In the genomic region with DNA sequence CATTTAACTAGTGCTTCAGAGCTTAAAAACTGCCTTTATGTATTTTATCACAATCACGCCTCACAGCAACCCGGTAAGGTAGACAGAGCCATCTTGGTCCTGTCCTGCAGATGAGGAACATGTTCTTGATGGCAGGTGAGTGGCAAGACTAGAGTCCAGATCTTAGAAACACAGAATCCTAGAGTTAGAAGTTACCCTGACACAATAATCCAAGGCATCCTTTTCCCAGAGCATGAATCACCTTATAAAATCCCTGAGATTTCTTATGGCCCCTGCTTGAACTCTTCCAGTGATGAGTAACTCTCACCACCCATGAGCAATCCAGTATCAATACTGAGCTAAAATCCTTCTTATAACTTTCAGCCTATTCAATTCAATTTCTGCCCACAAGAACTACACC, we compare ENCODE assay signal across 13 cellular contexts. TPM values are rescaled to one million over a fixed set of nuclear protein-coding genes. Genes with fewer than 3 reads are reported as not detected.
DNase-seq lines count a peak whose midpoint lies in the region; ATAC-seq, FAIRE-seq and TF ChIP-seq lines count a peak whose summit lies in the region.
"Had no signal": no experiment of that assay in that cellular context is flagged by ENCODE, and none has a peak within 500 bp of the region (broad histone marks: within the 10 kb centered on the region; RNA-seq: fewer than 3 reads in every experiment).

No MANE protein-coding gene starts in this region.

- H3K9me3 Mint-ChIP-seq in astrocyte (ENCODE audit: unreplicated experiment) = no peaks in the 10 kb centered on the region
- H3K9me3 Mint-ChIP-seq in T-cell = no peaks in the 10 kb centered on the region
- H3K9me3 Mint-ChIP-seq: CD4-positive, alpha-beta T cell had no signal

- H3K27ac ChIP-seq in A549 (peak overlapping the region; percentile 2 to 70; a peak in 4 of 6 replicates), astrocyte (ENCODE audit: low read depth, low read length) (peak overlapping the region; percentile 76), spleen (peak overlapping the region in 1 of 8 donors; percentile 34)
- H3K27ac ChIP-seq: parathyroid adenoma had no signal

- H3K4me1 ChIP-seq in A549 (peaks cover 29% of the 10 kb centered on the region), astrocyte (ENCODE audit: insufficient read depth, low read length) (peaks cover 14% of the 10 kb centered on the region), spleen (peaks cover 7 to 32% (median 15%) of the 10 kb centered on the region in 6 donors)

- no peak for TF ChIP-seq EP300 in A549 (IDR thresholded peaks at IDR 0.05)

- H3K79me2 ChIP-seq in astrocyte (ENCODE audit: insufficient read depth, low read length) = no peaks in the 10 kb centered on the region
- H3K79me2 ChIP-seq: parathyroid adenoma had no signal

- peak overlapping the region; percentile 67 for H3K9ac ChIP-seq in astrocyte (ENCODE audit: low read length)
- H3K9ac ChIP-seq: parathyroid adenoma had no signal

- no peak for TF ChIP-seq POLR2A in A549 (IDR thresholded peaks at IDR 0.05; ENCODE audit: low read length)
- TF ChIP-seq POLR2A in H54 (IDR thresholded peaks at IDR 0.05; ENCODE audit: low read depth, low read length) = no peak
- no peak for TF ChIP-seq POLR2A in GM12891 (IDR thresholded peaks at IDR 0.05; ENCODE audit: low read depth, low read length)
- TF ChIP-seq POLR2A in spleen (IDR thresholded peaks at IDR 0.05) = no peak

- H3K4me1 Mint-ChIP-seq in astrocyte (ENCODE audit: low read depth, unreplicated experiment) (peaks cover 25% of the 10 kb centered on the region), T-cell (peaks cover 0 to 9% (median 5%) of the 10 kb centered on the region in 3 donors)

- peak; percentile 86 for FAIRE-seq in A549 (lab: Jason Lieb, UNC)
- peak; percentile 87 for FAIRE-seq in H54 (lab: Jason Lieb, UNC)
- FAIRE-seq in astrocyte (lab: Jason Lieb, UNC) = peak; percentile 83
- no peak for FAIRE-seq in GM12891 (lab: Jason Lieb, UNC)

- ATAC-seq in A549 = peak; percentile 81 to 90
- no peak for ATAC-seq in T-cell (replicated peaks in 1 of 4)

- CTCF ChIA-PET in A549 (lab: Yijun Ruan, JAX) = interaction anchor here (1.1 to 2.0 kb wide), 2 partner anchors 14 to 84 kb away, joined by 3 to 5 read pairs; a partner anchor contains a TSS
- CTCF ChIA-PET in T-cell (lab: Charles Lee) = no interaction called here

- H3K4me3 ChIP-seq in A549 = no peak overlapping the region
- H3K4me3 ChIP-seq in astrocyte (ENCODE audit: insufficient read depth, low read depth, low read length) = no peak overlapping the region
- no peak overlapping the region for H3K4me3 ChIP-seq in spleen

- peak overlapping the region; percentile 56 for H3K27ac Mint-ChIP-seq in astrocyte (ENCODE audit: unreplicated experiment)
- no peak overlapping the region for H3K27ac Mint-ChIP-seq in T-cell
- H3K27ac Mint-ChIP-seq: CD4-positive, alpha-beta T cell; T-helper 1 cell treated with Interleukin-12 subunit alpha and Interleukin-12 subunit beta and Interleukin-4 antibody, amounts not matched to agents 30 μg/mL and 1 μg/mL, for 36 hours had no signal

- no peaks in the 10 kb centered on the region for H4K20me1 ChIP-seq in astrocyte (ENCODE audit: insufficient read depth, low read length)

- H3K27me3 ChIP-seq in astrocyte (ENCODE audit: insufficient read depth, low read length) = no peaks in the 10 kb centered on the region
- H3K27me3 ChIP-seq in spleen (replicated peaks in 1 of 7) = no peaks in the 10 kb centered on the region

- 91% methylated on average over 2 of the region's 2 CpGs for WGBS in A549 (ENCODE audit: missing lambda C conversion rate)
- 92 to 100% (median 98%) methylated on average over 2 of the region's 2 CpGs for WGBS in spleen, 5 donors

- H3K4me2 ChIP-seq in A549 (peak overlapping the region; percentile 37), astrocyte (ENCODE audit: low read length) (peak overlapping the region; percentile 51)

- intact Hi-C loops in spleen (cut with DNase I; ENCODE audit: low total_unique reads) = no loop called here

- no peaks in the 10 kb centered on the region for H3K9me3 ChIP-seq in A549
- H3K9me3 ChIP-seq in astrocyte (ENCODE audit: insufficient read depth, low read depth, low read length) = no peaks in the 10 kb centered on the region
- H3K9me3 ChIP-seq in spleen = no peaks in the 10 kb centered on the region

- DNase-seq in A549 (ENCODE audit: low read depth in 1 of 2, low spot score in 1 of 2) = peak; percentile 33 to 40
- peak; percentile 53 for DNase-seq in H54 (ENCODE audit: insufficient read length, low spot score)
- peak; percentile 84 for DNase-seq in astrocyte (ENCODE audit: low read depth)
- DNase-seq in kidney tubule cell (ENCODE audit: low spot score) = peak; percentile 83
- no peak for DNase-seq in GM12891 (ENCODE audit: insufficient read length, low spot score)
- DNase-seq in spleen = no peak
- no peak for DNase-seq in T-cell
- DNase-seq in HUDEP-2 (lab: John Stamatoyannopoulos, UW; ENCODE audit: unreplicated experiment in 76 of 76) = no peak
- DNase-seq: CD4-positive, alpha-beta T cell; cortex of kidney; NCI-H526 treated with DMSO at 0.1 percent for 48 hours had no signal

- H3K36me3 Mint-ChIP-seq in astrocyte (ENCODE audit: low read depth, unreplicated experiment) = peaks cover 3% of the 10 kb centered on the region
- peaks cover 67% of the 10 kb centered on the region for H3K36me3 Mint-ChIP-seq in T-cell

- no peak for TF ChIP-seq RAD21 in A549 (conservative IDR thresholded peaks at IDR 0.05 in 1 of 2, IDR thresholded peaks at IDR 0.05 in 1 of 2)

- TF ChIP-seq CTCF in A549 (IDR thresholded peaks at IDR 0.05) (no peak), astrocyte (IDR thresholded peaks at IDR 0.05; ENCODE audit: insufficient read depth, low read depth, low read length) (no peak), spleen (IDR thresholded peaks at IDR 0.05 in 8 of 11, conservative IDR thresholded peaks at IDR 0.05 in 3 of 11) (no peak)

- H3K36me3 ChIP-seq in astrocyte (ENCODE audit: insufficient read depth, low read length) = no peaks in the 10 kb centered on the region
- peaks cover 0 to 40% (median 7%) of the 10 kb centered on the region in 6 donors for H3K36me3 ChIP-seq in spleen

- H3K27me3 Mint-ChIP-seq in astrocyte (ENCODE audit: low read depth, unreplicated experiment) = peaks cover 7% of the 10 kb centered on the region
- no peaks in the 10 kb centered on the region for H3K27me3 Mint-ChIP-seq in T-cell
- H3K27me3 Mint-ChIP-seq: CD4-positive, alpha-beta T cell had no signal

- peak overlapping the region; percentile 43 for H2AFZ ChIP-seq in astrocyte (ENCODE audit: low read depth, low read length)
- H2AFZ ChIP-seq: parathyroid adenoma had no signal

- H3K4me3 Mint-ChIP-seq in astrocyte (ENCODE audit: unreplicated experiment) (no peak overlapping the region), T-cell (no peak overlapping the region)
- H3K4me3 Mint-ChIP-seq: CD4-positive, alpha-beta T cell; T-helper 1 cell treated with Interleukin-12 subunit alpha and Interleukin-12 subunit beta and Interleukin-4 antibody, amounts not matched to agents 30 μg/mL and 1 μg/mL, for 36 hours had no signal

- POLR2A ChIA-PET in A549 (lab: Yijun Ruan, JAX) = interaction anchor here (1.0 kb wide), 1 partner anchor 20 kb away, joined by 3 read pairs; no protein-coding TSS in a partner anchor
- POLR2A ChIA-PET in T-cell (lab: Charles Lee) = no interaction called here

TF ChIP-seq in A549, 52 proteins besides CTCF, POLR2A, EP300 and RAD21 (continues in another document):
- no peak for TF ChIP-seq CEBPB (IDR thresholded peaks at IDR 0.05)

TF ChIP-seq in GM12891, 5 proteins besides CTCF, POLR2A, EP300 and RAD21 (continues in another document):
- no peak for TF ChIP-seq POLR2AphosphoS5 (IDR thresholded peaks at IDR 0.05; ENCODE audit: low read depth, low read length)

RNA-seq across cellular contexts. Expression of a gene that starts 16.9 kb away (rescaled TPM):
- polyA plus RNA-seq in A549 (2011; rRNA removed) = 0.62 and 1.0 TPM in 2 replicates
- 0.34 and 0.37 TPM in 2 replicates for polyA plus RNA-seq in A549 (2012; cell fraction: cytosol; rRNA removed)
- 1.3 and 2.4 TPM in 2 replicates for polyA plus RNA-seq in A549 (2012; cell fraction: nucleus; rRNA removed)
- polyA plus RNA-seq in A549 (2017; fragmentation: RNase III; extraction: RNeasy Plus Mini Kit Qiagen cat#74134 plus additional on column Dnase treatment) = 0.17 to 0.74 TPM (median 0.54 TPM) in 3 replicates
- 0.66 and 1.1 TPM in 2 replicates for polyA minus RNA-seq in A549 (2011; rRNA and poly(A)+ RNA removed)
- total RNA-seq in astrocyte = 1.8 and 2.1 TPM in 2 replicates
- polyA plus RNA-seq in GM12891 (2012; ENCODE audit: low read depth, missing spikeins) = 2.1 TPM
- total RNA-seq in spleen = 1 to 10 TPM; 4.8 to 9.8 (median 6.9) TPM
- polyA plus RNA-seq in spleen = 1 to 10 TPM; 3.1 to 8.3 (median 7.0) TPM
- 1 to 10 TPM; 3.6 to 4.8 (median 4.2) TPM for total RNA-seq in T-cell

RNA-seq across cellular contexts. Expression of a gene that starts 33.7 kb away (rescaled TPM):
- polyA plus RNA-seq in A549 (2011; rRNA removed) (75.7 and 79.0 TPM in 2 replicates), A549 (2017; fragmentation: RNase III; extraction: RNeasy Plus Mini Kit Qiagen cat#74134 plus additional on column Dnase treatment) (149 to 157 TPM (median 151 TPM) in 3 replicates), spleen (100 to 1,000 TPM in 2 of 3 donors, 10 to 100 TPM in 1; 97.4 to 136 (median 115) TPM)
- polyA plus RNA-seq in A549 (2012; cell fraction: cytosol; rRNA removed) = 93.0 and 131 TPM in 2 replicates
- polyA plus RNA-seq in A549 (2012; cell fraction: nucleus; rRNA removed) = 18.5 and 25.4 TPM in 2 replicates
- polyA minus RNA-seq in A549 (2011; rRNA and poly(A)+ RNA removed) = 10.2 and 13.5 TPM in 2 replicates
- total RNA-seq in astrocyte (22.8 and 24.3 TPM in 2 replicates), spleen (10 to 100 TPM; 30.4 to 58.5 (median 38.4) TPM), T-cell (10 to 100 TPM; 20.5 to 33.1 (median 30.6) TPM)
- 198 TPM for polyA plus RNA-seq in GM12891 (2012; ENCODE audit: low read depth, missing spikeins)

RNA-seq across cellular contexts. Expression of a gene that starts 45.8 kb away (rescaled TPM):
- polyA plus RNA-seq in A549 (2011; rRNA removed) (0.18 and 0.41 TPM in 2 replicates), A549 (2017; fragmentation: RNase III; extraction: RNeasy Plus Mini Kit Qiagen cat#74134 plus additional on column Dnase treatment) (0.12 to 0.17 TPM (median 0.12 TPM) in 3 replicates), spleen (under 1 TPM; 0.44 to 0.80 (median 0.61) TPM)
- 0.03 and 0.12 TPM in 2 replicates for polyA plus RNA-seq in A549 (2012; cell fraction: cytosol; rRNA removed)
- 0.10 TPM in 1 of 2 replicates, not detected in the other for polyA plus RNA-seq in A549 (2012; cell fraction: nucleus; rRNA removed)
- 0.39 and 1.4 TPM in 2 replicates for polyA minus RNA-seq in A549 (2011; rRNA and poly(A)+ RNA removed)
- total RNA-seq in astrocyte (0.91 and 2.0 TPM in 2 replicates), spleen (1 to 10 TPM in 3 of 7 donors, under 1 TPM in 3, not detected in 1; 0.27 to 6.8 (median 1.0) TPM), T-cell (not detected)
- 4.9 TPM for polyA plus RNA-seq in GM12891 (2012; ENCODE audit: low read depth, missing spikeins)
- total RNA-seq: CD4-positive, alpha-beta T cell had no signal

RNA-seq across cellular contexts. Expression of a gene that starts 59.3 kb away (rescaled TPM):
- polyA plus RNA-seq in A549 (2011; rRNA removed) (1.1 and 1.2 TPM in 2 replicates), A549 (2017; fragmentation: RNase III; extraction: RNeasy Plus Mini Kit Qiagen cat#74134 plus additional on column Dnase treatment) (0.41 to 0.52 TPM (median 0.45 TPM) in 3 replicates), spleen (10 to 100 TPM; 11.0 to 33.7 (median 24.2) TPM)
- 0.40 and 0.52 TPM in 2 replicates for polyA plus RNA-seq in A549 (2012; cell fraction: cytosol; rRNA removed)
- polyA plus RNA-seq in A549 (2012; cell fraction: nucleus; rRNA removed) = 0.32 and 0.76 TPM in 2 replicates
- polyA minus RNA-seq in A549 (2011; rRNA and poly(A)+ RNA removed) = 0.29 and 1.8 TPM in 2 replicates
- total RNA-seq in astrocyte (0.16 TPM in 1 of 2 replicates, not detected in the other), spleen (100 to 1,000 TPM in 1 of 7 donors, 10 to 100 TPM in 6; 30.2 to 141 (median 68.2) TPM), T-cell (1 to 10 TPM in 1 of 5 donors, under 1 TPM in 3, not detected in 1; 0.14 to 1.2 (median 0.40) TPM)
- 0.26 TPM for polyA plus RNA-seq in GM12891 (2012; ENCODE audit: low read depth, missing spikeins)
- total RNA-seq: CD4-positive, alpha-beta T cell had no signal

Comparison
In these comparisons a context has a peak if more than half of its experiments do, and no peak if none do; other contexts are left out.
1. ATAC-seq: peak in A549 (2 of 2); none in T-cell (0 of 4).
2. DNase-seq: peak in A549 (2 of 2), H54 (single experiment), astrocyte (single experiment) and kidney tubule cell (single experiment); none in GM12891 (single experiment), spleen (single experiment), T-cell (0 of 34) and HUDEP-2 (0 of 76).